ENCODE assay signal across 1 cellular context in the genomic region with DNA sequence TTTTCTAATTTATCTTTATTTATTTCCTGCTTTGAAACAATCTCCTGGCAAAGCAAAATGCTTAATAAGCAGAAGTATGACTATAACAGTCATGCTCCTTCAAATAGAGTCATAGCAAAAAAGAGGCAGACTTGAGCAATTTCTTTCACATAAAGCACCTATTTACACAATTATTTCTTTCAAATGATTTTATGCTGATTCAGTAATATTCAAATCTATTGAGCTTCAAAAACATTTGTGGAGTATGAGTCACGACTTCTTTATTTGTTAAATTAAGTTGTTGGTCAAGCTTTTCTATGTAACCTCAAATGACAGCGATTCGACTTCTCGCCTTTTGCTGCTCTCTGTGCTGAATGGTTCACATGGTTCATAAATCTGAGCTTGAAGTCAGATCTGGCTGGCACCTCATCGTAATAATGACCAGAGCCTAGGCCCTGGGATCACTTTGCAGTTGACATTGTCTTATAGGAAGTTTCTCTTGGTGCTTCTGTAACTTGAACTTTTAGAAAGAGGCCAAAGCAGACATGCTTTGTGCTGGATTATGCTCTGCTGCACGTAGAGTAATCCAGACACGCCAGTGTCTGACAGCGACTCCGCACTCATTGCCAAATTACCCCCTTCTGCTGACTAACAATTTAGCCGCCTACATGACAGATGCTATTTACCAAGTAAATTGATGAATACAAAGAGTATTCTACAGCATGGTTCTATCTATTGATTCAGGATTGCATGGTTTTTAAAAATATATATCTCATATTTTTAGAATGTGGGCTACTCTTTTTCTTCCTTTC.
A peak's percentile ranks its signal among the peaks of the same experiment; 100 is the strongest.
TF ChIP-seq lines count a peak whose summit lies in the region.

No MANE protein-coding gene starts in this region.

TF ChIP-seq in HepG2, 621 proteins besides CTCF, POLR2A, EP300 and RAD21 (continued from another document):
- TF ChIP-seq, protein P1, sequence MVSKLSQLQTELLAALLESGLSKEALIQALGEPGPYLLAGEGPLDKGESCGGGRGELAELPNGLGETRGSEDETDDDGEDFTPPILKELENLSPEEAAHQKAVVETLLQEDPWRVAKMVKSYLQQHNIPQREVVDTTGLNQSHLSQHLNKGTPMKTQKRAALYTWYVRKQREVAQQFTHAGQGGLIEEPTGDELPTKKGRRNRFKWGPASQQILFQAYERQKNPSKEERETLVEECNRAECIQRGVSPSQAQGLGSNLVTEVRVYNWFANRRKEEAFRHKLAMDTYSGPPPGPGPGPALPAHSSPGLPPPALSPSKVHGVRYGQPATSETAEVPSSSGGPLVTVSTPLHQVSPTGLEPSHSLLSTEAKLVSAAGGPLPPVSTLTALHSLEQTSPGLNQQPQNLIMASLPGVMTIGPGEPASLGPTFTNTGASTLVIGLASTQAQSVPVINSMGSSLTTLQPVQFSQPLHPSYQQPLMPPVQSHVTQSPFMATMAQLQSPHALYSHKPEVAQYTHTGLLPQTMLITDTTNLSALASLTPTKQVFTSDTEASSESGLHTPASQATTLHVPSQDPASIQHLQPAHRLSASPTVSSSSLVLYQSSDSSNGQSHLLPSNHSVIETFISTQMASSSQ (IDR thresholded peaks at IDR 0.05; ENCODE audit: low read depth): no peak
- TF ChIP-seq, protein P1 (CRISPR knock-in tag; IDR thresholded peaks at IDR 0.05; ENCODE audit: borderline replicate concordance): no peak
- TF ChIP-seq MLLT10 (CRISPR knock-in tag; IDR thresholded peaks at IDR 0.05): no peak
- peak; percentile 94 to 95 for TF ChIP-seq MAFK (conservative IDR thresholded peaks at IDR 0.05 in 1 of 2, IDR thresholded peaks at IDR 0.05 in 1 of 2; ENCODE audit: low read length in 2 of 2)
